Comparison of ENCODE assay signal across 1 cellular context in the genomic region with DNA sequence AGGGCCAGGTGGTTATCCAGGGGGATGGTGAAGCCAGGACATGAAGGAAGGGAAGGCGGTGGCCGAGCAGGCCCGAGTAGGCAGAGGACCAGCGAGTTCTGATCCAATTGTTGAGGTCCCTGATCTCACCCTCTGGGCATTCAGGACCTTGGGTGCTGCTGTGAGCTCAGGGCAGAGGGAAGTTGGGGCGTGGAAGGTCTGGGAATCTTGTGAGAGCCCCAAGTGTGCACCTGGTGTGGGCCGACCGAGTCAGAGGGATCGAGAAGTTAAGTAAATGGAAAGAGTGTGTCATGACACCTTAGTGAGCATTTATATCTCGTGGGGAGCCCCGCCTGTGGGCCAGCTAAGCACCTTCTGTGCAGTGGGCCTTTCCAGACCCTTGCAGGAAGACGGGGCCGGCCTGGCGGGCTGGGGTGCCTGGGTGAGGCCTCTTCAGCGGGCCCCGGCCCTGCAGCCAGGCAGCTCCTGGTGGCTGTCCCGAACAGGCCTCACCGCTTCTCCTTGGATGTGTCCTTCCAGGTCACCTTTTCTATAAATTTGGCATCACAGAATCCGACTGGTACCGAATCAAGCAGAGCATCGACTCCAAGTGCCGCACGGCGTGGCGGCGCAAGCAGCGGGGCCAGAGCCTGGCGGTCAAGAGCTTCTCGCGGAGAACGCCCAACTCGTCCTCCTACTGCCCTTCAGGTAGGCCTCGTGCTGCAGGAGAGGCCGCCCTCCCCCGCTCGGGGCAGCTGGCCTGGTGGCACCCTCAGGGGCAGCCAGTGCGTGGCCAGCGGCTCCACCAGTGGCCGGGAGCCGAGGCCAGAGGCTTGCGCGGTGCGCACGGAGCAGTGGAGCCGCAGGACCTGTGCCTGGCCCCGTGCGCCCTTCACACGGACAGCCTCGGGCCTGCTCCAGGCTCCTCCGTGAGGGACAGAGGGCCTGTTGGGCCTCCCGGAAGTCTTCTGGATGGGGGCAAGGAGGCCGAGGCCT.
TF ChIP-seq lines count a peak whose summit lies in the region.

No MANE protein-coding gene starts in this region.

TF ChIP-seq in GM23338, 12 proteins besides CTCF, POLR2A, EP300 and RAD21 (continued from another document):
- TF ChIP-seq ZNF462 (CRISPR knock-in tag; IDR thresholded peaks at IDR 0.05) (no peak), STAT1 (IDR thresholded peaks at IDR 0.05; ENCODE audit: unreplicated experiment) (no peak)
- TF ChIP-seq, protein P1, sequence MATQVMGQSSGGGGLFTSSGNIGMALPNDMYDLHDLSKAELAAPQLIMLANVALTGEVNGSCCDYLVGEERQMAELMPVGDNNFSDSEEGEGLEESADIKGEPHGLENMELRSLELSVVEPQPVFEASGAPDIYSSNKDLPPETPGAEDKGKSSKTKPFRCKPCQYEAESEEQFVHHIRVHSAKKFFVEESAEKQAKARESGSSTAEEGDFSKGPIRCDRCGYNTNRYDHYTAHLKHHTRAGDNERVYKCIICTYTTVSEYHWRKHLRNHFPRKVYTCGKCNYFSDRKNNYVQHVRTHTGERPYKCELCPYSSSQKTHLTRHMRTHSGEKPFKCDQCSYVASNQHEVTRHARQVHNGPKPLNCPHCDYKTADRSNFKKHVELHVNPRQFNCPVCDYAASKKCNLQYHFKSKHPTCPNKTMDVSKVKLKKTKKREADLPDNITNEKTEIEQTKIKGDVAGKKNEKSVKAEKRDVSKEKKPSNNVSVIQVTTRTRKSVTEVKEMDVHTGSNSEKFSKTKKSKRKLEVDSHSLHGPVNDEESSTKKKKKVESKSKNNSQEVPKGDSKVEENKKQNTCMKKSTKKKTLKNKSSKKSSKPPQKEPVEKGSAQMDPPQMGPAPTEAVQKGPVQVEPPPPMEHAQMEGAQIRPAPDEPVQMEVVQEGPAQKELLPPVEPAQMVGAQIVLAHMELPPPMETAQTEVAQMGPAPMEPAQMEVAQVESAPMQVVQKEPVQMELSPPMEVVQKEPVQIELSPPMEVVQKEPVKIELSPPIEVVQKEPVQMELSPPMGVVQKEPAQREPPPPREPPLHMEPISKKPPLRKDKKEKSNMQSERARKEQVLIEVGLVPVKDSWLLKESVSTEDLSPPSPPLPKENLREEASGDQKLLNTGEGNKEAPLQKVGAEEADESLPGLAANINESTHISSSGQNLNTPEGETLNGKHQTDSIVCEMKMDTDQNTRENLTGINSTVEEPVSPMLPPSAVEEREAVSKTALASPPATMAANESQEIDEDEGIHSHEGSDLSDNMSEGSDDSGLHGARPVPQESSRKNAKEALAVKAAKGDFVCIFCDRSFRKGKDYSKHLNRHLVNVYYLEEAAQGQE (IDR thresholded peaks at IDR 0.05; ENCODE audit: unreplicated experiment), result no peak
